12 cellular contexts compared by ENCODE assay signal in the genomic region with DNA sequence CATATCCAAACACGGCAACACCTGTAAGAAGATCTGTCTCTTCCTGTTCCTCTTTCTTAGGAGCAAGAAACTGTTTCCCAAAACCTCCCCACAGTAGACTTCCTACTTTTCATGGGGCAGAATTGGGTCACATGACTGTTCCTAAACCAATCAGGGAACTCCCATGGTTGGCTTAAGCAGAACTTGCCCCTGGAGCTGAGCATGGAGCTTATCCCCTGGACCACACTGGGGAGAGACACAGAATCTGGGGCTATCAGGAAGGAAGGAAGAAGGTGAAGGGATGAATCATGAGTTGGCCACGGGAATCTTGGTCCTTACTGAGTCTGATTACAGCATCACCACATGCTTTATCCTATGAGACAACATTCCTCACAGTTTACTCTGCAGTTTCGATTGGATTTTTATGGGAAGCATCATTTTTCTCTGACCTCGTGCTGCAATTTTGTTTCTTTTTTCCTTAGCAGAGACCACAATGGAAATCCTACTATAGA.
DNase-seq lines count a peak whose midpoint lies in the region; ATAC-seq and TF ChIP-seq lines count a peak whose summit lies in the region.
"Had no signal": no experiment of that assay in that cellular context is flagged by ENCODE, and none has a peak within 500 bp of the region (broad histone marks: within the 10 kb centered on the region; RNA-seq: fewer than 3 reads in every experiment).

No MANE protein-coding gene starts in this region.

- no peak overlapping the region for H3K4me3 ChIP-seq in HCT116 (replicated peaks in 1 of 2; ENCODE audit: low read depth in 1 of 2, low read length in 2 of 2)
- H3K4me3 ChIP-seq in SK-N-SH (ENCODE audit: low read depth in 2 of 2, low read length in 1 of 2): no peak overlapping the region
- H3K4me3 ChIP-seq in fibroblast of pulmonary artery (replicated peaks; ENCODE audit: low read depth, low read length): no peak overlapping the region

- no TSS peak for BruUV-seq in HCT116 (replicated peaks; lab: Mats Ljungman, UMichigan)

- POLR2A ChIA-PET in HCT116 (lab: Charles Lee): no interaction called here
- POLR2A ChIA-PET in SK-N-SH (lab: Yijun Ruan, JAX): no interaction called here

- ATAC-seq in HCT116 (no peak), GM18520 (IDR thresholded peaks at IDR 0.05; ENCODE audit: unreplicated experiment) (no peak), HG03457 (IDR thresholded peaks at IDR 0.05; ENCODE audit: unreplicated experiment) (no peak)

- no peaks in the 10 kb centered on the region for H3F3A ChIP-seq in SK-N-SH (replicated peaks; ENCODE audit: insufficient read depth)

- H2AFZ ChIP-seq in HCT116 (ENCODE audit: low read depth, low read length, poor library complexity, severe bottlenecking) (peak overlapping the region; percentile 77), SK-N-SH (ENCODE audit: low read depth) (0 out of 2 replicates have a peak overlapping the region, but pooled peaks have one; percentile 25)

- H3K9ac ChIP-seq in HCT116 (ENCODE audit: low read length) (no peak overlapping the region), SK-N-SH (peak overlapping the region; percentile 29; the same call in 1 of the 2 replicates)

- no peak overlapping the region for H3K27ac ChIP-seq in HCT116 (ENCODE audit: low read depth, low read length)
- H3K27ac ChIP-seq in SK-N-SH (ENCODE audit: low read depth in 2 of 2, low read length in 1 of 2): peak overlapping the region in 1 of 2 experiments; percentile 66; a peak in 2 of 4 replicates

- WGBS in SK-N-SH (ENCODE audit: low lambda C conversion rate): 4% methylated on average over 4 of the region's 4 CpGs

- no peaks in the 10 kb centered on the region for H3K9me2 ChIP-seq in HCT116 (ENCODE audit: insufficient read depth)
- H3K9me2 ChIP-seq in SK-N-SH: no peaks in the 10 kb centered on the region

- TF ChIP-seq EP300 in SK-N-SH (IDR thresholded peaks at IDR 0.05; ENCODE audit: borderline replicate concordance in 1 of 2, low read depth in 1 of 2, low read length in 1 of 2): peak in 1 of 2 experiments; percentile 32; a peak in 1 of 4 replicates

- DNase-seq in HCT116 (ENCODE audit: low read depth, low spot score) (no peak), SK-N-SH (no peak), fibroblast of pulmonary artery (ENCODE audit: low read depth) (peak; percentile 85), smooth muscle cell of the brain vasculature (ENCODE audit: low read depth, low spot score) (peak; percentile 29)
- DNase-seq in activated naive CD4-positive, alpha-beta T cell treated with Interleukin-2 at 50 U/mL for 16 hours: no peak
- DNase-seq in effector CD8-positive, alpha-beta T cell (lab: John Stamatoyannopoulos, UW): no peak
- DNase-seq: activated CD4-positive, alpha-beta T cell treated with anti-CD3 and anti-CD28 coated beads for 1 hour; central memory CD4-positive, alpha-beta T cell; midbrain; NCI-H187 had no signal

- TF ChIP-seq POLR2A in HCT116 (IDR thresholded peaks at IDR 0.05; ENCODE audit: borderline replicate concordance, extremely low read depth, insufficient read depth, insufficient read length): no peak

- no peaks in the 10 kb centered on the region for H4K20me1 ChIP-seq in HCT116 (ENCODE audit: insufficient read depth)
- no peaks in the 10 kb centered on the region for H4K20me1 ChIP-seq in SK-N-SH (ENCODE audit: insufficient read depth)

- H3K4me1 ChIP-seq in HCT116 (ENCODE audit: control insufficient read depth in 1 of 2, insufficient read depth in 2 of 2, low read length in 2 of 2) (no peaks in the 10 kb centered on the region), SK-N-SH (ENCODE audit: control insufficient read depth in 1 of 2, insufficient read depth in 2 of 2, low read depth in 1 of 2, low read length in 1 of 2) (peaks cover 0 to 2% of the 10 kb centered on the region in 2 experiments; a peak in 1 of 4 replicates)

- TF ChIP-seq CTCF in HCT116 (IDR thresholded peaks at IDR 0.05 in 2 of 3, conservative IDR thresholded peaks at IDR 0.05 in 1 of 3; ENCODE audit: borderline replicate concordance in 1 of 3, insufficient read depth in 1 of 3, low read depth in 2 of 3, low read length in 2 of 3): no peak
- TF ChIP-seq CTCF in SK-N-SH (IDR thresholded peaks at IDR 0.05): no peak
- TF ChIP-seq CTCF in fibroblast of pulmonary artery (IDR thresholded peaks at IDR 0.05; ENCODE audit: low read length, missing control alignments): no peak

- intact Hi-C loops in HCT116 (cut with micrococcal nuclease): no loop called here

- H3K79me2 ChIP-seq in HCT116 (ENCODE audit: insufficient read depth, low read length) (no peaks in the 10 kb centered on the region), SK-N-SH (ENCODE audit: insufficient read depth) (no peaks in the 10 kb centered on the region)

- H3K27me3 ChIP-seq in HCT116 (ENCODE audit: insufficient read depth, low read length) (no peaks in the 10 kb centered on the region), SK-N-SH (ENCODE audit: insufficient read depth) (no peaks in the 10 kb centered on the region)

- H3K36me3 ChIP-seq in HCT116 (ENCODE audit: control insufficient read depth in 1 of 2, insufficient read depth in 2 of 2, low read length in 2 of 2): no peaks in the 10 kb centered on the region
- no peaks in the 10 kb centered on the region for H3K36me3 ChIP-seq in SK-N-SH (replicated peaks in 1 of 2; ENCODE audit: control insufficient read depth in 1 of 2, insufficient read depth in 2 of 2, low read length in 1 of 2)

- RAD21 ChIA-PET in HCT116 (lab: Charles Lee; ENCODE audit: low non-redundant PET in 1 of 2, low total read pairs in 2 of 2, uncharacterized antibody in 2 of 2, unreplicated experiment in 2 of 2): no interaction called here

- CTCF ChIA-PET in HCT116 (lab: Charles Lee): no interaction called here
- CTCF ChIA-PET in SK-N-SH (lab: Yijun Ruan, JAX): interaction anchor here (1.6 kb wide), 1 partner anchor 37 kb away, joined by 3 read pairs; no protein-coding TSS in a partner anchor

- H3K4me2 ChIP-seq in HCT116 (ENCODE audit: low read length) (no peak overlapping the region), SK-N-SH (peak overlapping the region; percentile 46)

- no peaks in the 10 kb centered on the region for H3K9me3 ChIP-seq in HCT116 (ENCODE audit: control insufficient read depth in 1 of 2, insufficient read depth in 1 of 2, low read depth in 1 of 2, low read length in 2 of 2)
- no peaks in the 10 kb centered on the region for H3K9me3 ChIP-seq in SK-N-SH

- TF ChIP-seq RAD21 in HCT116 (IDR thresholded peaks at IDR 0.05; ENCODE audit: low read depth) (no peak), SK-N-SH (IDR thresholded peaks at IDR 0.05; ENCODE audit: low read length) (no peak)

TF ChIP-seq in HCT116, 20 proteins besides CTCF, POLR2A, EP300 and RAD21 (continues in another document):
- TF ChIP-seq CBX3 (IDR thresholded peaks at IDR 0.05; ENCODE audit: low read depth) (no peak), EZH2phosphoT487 (IDR thresholded peaks at IDR 0.05; ENCODE audit: borderline replicate concordance) (no peak), JUND (IDR thresholded peaks at IDR 0.05) (no peak), ELF1 (IDR thresholded peaks at IDR 0.05; ENCODE audit: borderline replicate concordance, low read depth) (no peak), SIN3A (IDR thresholded peaks at IDR 0.05; ENCODE audit: low read depth) (no peak), CEBPB (IDR thresholded peaks at IDR 0.05; ENCODE audit: low read depth) (no peak), EGR1 (IDR thresholded peaks at IDR 0.05; ENCODE audit: low read depth) (no peak), POLR2AphosphoS5 (IDR thresholded peaks at IDR 0.05; ENCODE audit: low read depth, low read length) (no peak), YY1 (IDR thresholded peaks at IDR 0.05; ENCODE audit: extremely low read depth, insufficient replicate concordance, low read depth, low read length) (no peak)
- TF ChIP-seq, protein P1, sequence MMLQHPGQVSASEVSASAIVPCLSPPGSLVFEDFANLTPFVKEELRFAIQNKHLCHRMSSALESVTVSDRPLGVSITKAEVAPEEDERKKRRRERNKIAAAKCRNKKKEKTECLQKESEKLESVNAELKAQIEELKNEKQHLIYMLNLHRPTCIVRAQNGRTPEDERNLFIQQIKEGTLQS (IDR thresholded peaks at IDR 0.05): no peak

TF ChIP-seq in SK-N-SH, 30 proteins besides CTCF, POLR2A, EP300 and RAD21 (continues in another document):
- no peak for TF ChIP-seq POLR2AphosphoS5 (IDR thresholded peaks at IDR 0.05; ENCODE audit: low read depth, low read length)
- no peak for TF ChIP-seq EZH2phosphoT487 (IDR thresholded peaks at IDR 0.05; ENCODE audit: borderline replicate concordance, low read depth)
- peak; percentile 53; the same call in 1 of the 2 replicates for TF ChIP-seq JUND (IDR thresholded peaks at IDR 0.05)
- no peak for TF ChIP-seq CHD2 (IDR thresholded peaks at IDR 0.05; ENCODE audit: low read length, partially characterized antibody)
- TF ChIP-seq TEAD4 (IDR thresholded peaks at IDR 0.05; ENCODE audit: borderline replicate concordance, insufficient read depth): 0 out of 2 replicates have a peak, but pooled peaks have one; percentile 50
- no peak for TF ChIP-seq RCOR1 (IDR thresholded peaks at IDR 0.05; ENCODE audit: low read length)
- no peak for TF ChIP-seq GABPA (IDR thresholded peaks at IDR 0.05; ENCODE audit: low read depth)
- TF ChIP-seq, protein P2, sequence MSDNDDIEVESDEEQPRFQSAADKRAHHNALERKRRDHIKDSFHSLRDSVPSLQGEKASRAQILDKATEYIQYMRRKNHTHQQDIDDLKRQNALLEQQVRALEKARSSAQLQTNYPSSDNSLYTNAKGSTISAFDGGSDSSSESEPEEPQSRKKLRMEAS (IDR thresholded peaks at IDR 0.05; ENCODE audit: low read depth): peak; percentile 77
- no peak for TF ChIP-seq RFX5 (IDR thresholded peaks at IDR 0.05; ENCODE audit: low read length)
- TF ChIP-seq FOSL2 (IDR thresholded peaks at IDR 0.05; ENCODE audit: borderline replicate concordance, low read depth): peak; percentile 69; the same call in 1 of the 2 replicates
- peak; percentile 55 for TF ChIP-seq NFIC (IDR thresholded peaks at IDR 0.05; ENCODE audit: borderline replicate concordance)

Comparison
In these comparisons a context has a peak if more than half of its experiments do, and no peak if none do; other contexts are left out.
1. DNase-seq: peak in fibroblast of pulmonary artery (single experiment) and smooth muscle cell of the brain vasculature (single experiment); none in HCT116 (single experiment), SK-N-SH (single experiment), activated naive CD4-positive, alpha-beta T cell treated with Interleukin-2 at 50 U/mL for 16 hours (single experiment) and effector CD8-positive, alpha-beta T cell (single experiment).